Comparison of ENCODE assay signal across 10 cellular contexts in the genomic region with DNA sequence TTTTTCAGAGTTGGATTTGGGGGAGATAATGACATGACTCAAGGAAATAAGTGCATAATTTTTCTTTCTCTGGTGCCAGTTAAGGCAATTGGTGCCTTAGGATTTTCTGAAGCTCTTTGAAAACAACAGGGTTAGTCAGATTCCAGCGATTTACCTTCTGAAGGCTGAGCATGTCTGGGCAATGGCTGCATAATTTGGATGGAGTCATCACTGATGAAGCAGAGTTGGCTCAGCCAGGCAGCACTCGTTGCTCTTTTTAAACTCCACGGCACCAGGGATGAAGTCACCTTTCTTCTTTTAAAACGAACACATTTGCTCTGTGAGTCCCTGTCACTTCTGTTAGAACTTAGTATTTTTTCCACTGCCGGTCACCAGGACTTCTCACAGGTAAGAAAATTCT.
DNase-seq lines count a peak whose midpoint lies in the region; TF ChIP-seq lines count a peak whose summit lies in the region.
"Had no signal": no experiment of that assay in that cellular context is flagged by ENCODE, and none has a peak within 500 bp of the region (broad histone marks: within the 10 kb centered on the region; RNA-seq: fewer than 3 reads in every experiment).

No MANE protein-coding gene starts in this region.

- TF ChIP-seq CTCF in astrocyte of the spinal cord (IDR thresholded peaks at IDR 0.05; ENCODE audit: low read depth, low read length) = no peak
- no peak for TF ChIP-seq CTCF in tibial nerve (IDR thresholded peaks at IDR 0.05)

- H3K27me3 ChIP-seq in tibial nerve = no peaks in the 10 kb centered on the region

- H3K4me3 ChIP-seq in astrocyte of the spinal cord (ENCODE audit: low read depth, low read length) (no peak overlapping the region), tibial nerve (no peak overlapping the region)

- WGBS in tibial nerve, 2 donors = 66 to 73% methylated on average over 5 of the region's 5 CpGs

- DNase-seq in AG08396 (ENCODE audit: low spot score) (peak; percentile 18), NCI-H1105 treated with DMSO at 0.1 percent for 48 hours (lab: John Stamatoyannopoulos, UW) (peak; percentile 85), astrocyte of the spinal cord (ENCODE audit: low read depth, low spot score) (peak; percentile 15), kidney tubule cell (ENCODE audit: low spot score) (peak; percentile 82), tibial nerve (ENCODE audit: low spot score in 2 of 2) (no peak), COR-L47 (lab: John Stamatoyannopoulos, UW) (no peak), Ammon's horn (ENCODE audit: low spot score) (no peak), HK-2 (ENCODE audit: unreplicated experiment) (no peak)
- DNase-seq: activated naive CD8-positive, alpha-beta T cell treated with anti-CD3 and anti-CD28 coated beads, Interleukin-2, amount 10 ng/mL, durations not matched to agents 7 days and 5 days; NCI-H524 treated with DMSO at 0.1 percent for 48 hours had no signal

- in situ Hi-C loops in astrocyte of the spinal cord (cut with HindIII; ENCODE audit: low sequenced_read_pairs) = no loop called here

- H3K4me1 ChIP-seq in tibial nerve = no peaks in the 10 kb centered on the region

- H3K36me3 ChIP-seq in tibial nerve = no peaks in the 10 kb centered on the region

- TF ChIP-seq POLR2A in tibial nerve (IDR thresholded peaks at IDR 0.05) = no peak

- H3K9me3 ChIP-seq in tibial nerve = no peaks in the 10 kb centered on the region

- no peak overlapping the region for H3K27ac ChIP-seq in tibial nerve

- TF ChIP-seq EP300 in tibial nerve (IDR thresholded peaks at IDR 0.05) = no peak

Comparison
In these comparisons a context has a peak if more than half of its experiments do, and no peak if none do; other contexts are left out.
1. DNase-seq: peak in AG08396 (single experiment), NCI-H1105 treated with DMSO at 0.1 percent for 48 hours (single experiment), astrocyte of the spinal cord (single experiment) and kidney tubule cell (single experiment); none in tibial nerve (0 of 2), COR-L47 (single experiment), Ammon's horn (single experiment) and HK-2 (single experiment).